10 cellular contexts compared by ENCODE assay signal in genomic region chrX:38891641-38892413, GRCh38.
A peak's percentile ranks its signal among the peaks of the same experiment; 100 is the strongest.
DNase-seq lines count a peak whose midpoint lies in the region; FAIRE-seq and TF ChIP-seq lines count a peak whose summit lies in the region.
"Had no signal": no experiment of that assay in that cellular context is flagged by ENCODE, and none has a peak within 500 bp of the region (broad histone marks: within the 10 kb centered on the region; RNA-seq: fewer than 3 reads in every experiment).

No MANE protein-coding gene starts in this region.

- no peak for TF ChIP-seq CTCF in Loucy (conservative IDR thresholded peaks at IDR 0.05; ENCODE audit: low read length)

- H3K9me3 ChIP-seq in HAP-1 (no peaks in the 10 kb centered on the region; the same call in 1 of the 2 replicates), Loucy (ENCODE audit: insufficient read depth, low read depth, low read length) (no peaks in the 10 kb centered on the region), small intestine (ENCODE audit: control insufficient read depth, low read depth) (no peaks in the 10 kb centered on the region)

- H3K27me3 ChIP-seq in HAP-1 (ENCODE audit: low read depth) (no peaks in the 10 kb centered on the region), Loucy (ENCODE audit: insufficient read depth, low read length, poor library complexity, severe bottlenecking) (no peaks in the 10 kb centered on the region), small intestine (ENCODE audit: control insufficient read depth in 2 of 2, insufficient read depth in 2 of 2, low read length in 2 of 2) (no peaks in the 10 kb centered on the region)

- 58 to 64% (median 59%) methylated on average over 4 of the region's 4 CpGs for WGBS in small intestine, 3 donors

- H3K9ac ChIP-seq in Loucy (ENCODE audit: low read depth, low read length, poor library complexity, severe bottlenecking), result no peak overlapping the region

- H3K36me3 ChIP-seq in HAP-1 (replicated peaks) (no peaks in the 10 kb centered on the region), Loucy (ENCODE audit: insufficient read depth, low read length) (no peaks in the 10 kb centered on the region), small intestine (ENCODE audit: control insufficient read depth in 2 of 2, insufficient read depth in 2 of 2, low read length in 2 of 2) (no peaks in the 10 kb centered on the region)

- peaks cover 11% of the 10 kb centered on the region for H3K4me1 ChIP-seq in HAP-1
- H3K4me1 ChIP-seq in Loucy (ENCODE audit: insufficient read depth, low read length, poor library complexity, severe bottlenecking), result peaks cover 11% of the 10 kb centered on the region
- peaks cover 0 to 3% of the 10 kb centered on the region in 2 donors for H3K4me1 ChIP-seq in small intestine (ENCODE audit: control insufficient read depth in 2 of 2, insufficient read depth in 1 of 2, low read depth in 1 of 2, low read length in 1 of 2)

- in situ Hi-C loops in HAP-1 (cut with MboI; ENCODE audit: low sequenced_read_pairs), result no loop called here

- peak overlapping the region; percentile 73 for H2AFZ ChIP-seq in Loucy (ENCODE audit: low read length)

- peak; percentile 29 for DNase-seq in activated CD4-positive, alpha-beta T cell treated with anti-CD3 and anti-CD28 coated beads for 48 hours
- DNase-seq in activated CD4-positive, alpha-beta T cell treated with anti-CD3 and anti-CD28 coated beads for 1 hour, result no peak
- DNase-seq in HAP-1 (ENCODE audit: low spot score in 2 of 2) (peak; percentile 33 to 52), renal cortical epithelial cell (ENCODE audit: low read depth) (peak; percentile 16), OCI-M2 (lab: John Stamatoyannopoulos, UW; ENCODE audit: unreplicated experiment) (no peak), small intestine (no peak), amniotic stem cell (lab: John Stamatoyannopoulos, UW) (no peak)

- H3K9me2 ChIP-seq in Loucy (replicated peaks; ENCODE audit: low read depth, low read length), result no peaks in the 10 kb centered on the region

- no peaks in the 10 kb centered on the region for H3K79me2 ChIP-seq in Loucy (ENCODE audit: insufficient read depth, low read length)

- H3F3A ChIP-seq in Loucy (ENCODE audit: low read depth), result no peaks in the 10 kb centered on the region

- peak overlapping the region; percentile 50 for H3K4me2 ChIP-seq in Loucy (ENCODE audit: low read depth, low read length, poor library complexity, severe bottlenecking)

- no peak for FAIRE-seq in small intestine (lab: Jason Lieb, UNC)
- FAIRE-seq: A204.1, TTC549 had no signal

- H4K20me1 ChIP-seq in Loucy (ENCODE audit: insufficient read depth, low read length, poor library complexity, severe bottlenecking), result no peaks in the 10 kb centered on the region

- H3K4me3 ChIP-seq in HAP-1 (no peak overlapping the region), Loucy (ENCODE audit: low read length, poor library complexity, severe bottlenecking) (no peak overlapping the region), small intestine (ENCODE audit: low read depth in 1 of 2, low read length in 2 of 2) (no peak overlapping the region)

- H3K27ac ChIP-seq in small intestine (ENCODE audit: low read depth in 1 of 2, low read length in 1 of 2), result no peak overlapping the region

Comparison
In these comparisons a context has a peak if more than half of its experiments do, and no peak if none do; other contexts are left out.
1. DNase-seq: peak in activated CD4-positive, alpha-beta T cell treated with anti-CD3 and anti-CD28 coated beads for 48 hours (single experiment), HAP-1 (2 of 2) and renal cortical epithelial cell (single experiment); none in activated CD4-positive, alpha-beta T cell treated with anti-CD3 and anti-CD28 coated beads for 1 hour (single experiment), OCI-M2 (single experiment), small intestine (single experiment) and amniotic stem cell (single experiment).